Comparison of ENCODE assay signal across 13 cellular contexts in the genomic region with DNA sequence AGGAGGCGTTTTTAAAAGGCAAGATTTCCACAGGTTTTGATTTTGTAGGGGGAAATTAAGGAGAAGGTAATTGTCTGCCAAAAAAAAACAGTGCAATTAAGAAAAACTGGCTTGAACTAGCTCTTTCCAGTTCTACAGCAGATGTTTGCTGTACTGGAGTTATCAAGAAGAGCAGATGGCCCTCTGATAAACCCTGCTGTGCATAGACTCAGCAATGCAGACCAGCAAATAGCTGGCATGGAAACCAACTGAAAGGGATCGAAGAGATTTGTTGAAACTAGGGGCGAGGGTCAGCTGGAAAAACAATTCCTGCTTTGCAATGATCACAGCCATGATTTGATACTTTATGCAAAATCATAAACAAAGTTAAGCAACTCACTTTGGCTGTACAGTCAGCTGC. TPM values are rescaled to one million over a fixed set of nuclear protein-coding genes. Genes with fewer than 3 reads are reported as not detected.
DNase-seq lines count a peak whose midpoint lies in the region; ATAC-seq, FAIRE-seq and TF ChIP-seq lines count a peak whose summit lies in the region.
"Had no signal": no experiment of that assay in that cellular context is flagged by ENCODE, and none has a peak within 500 bp of the region (broad histone marks: within the 10 kb centered on the region; RNA-seq: fewer than 3 reads in every experiment).

No MANE protein-coding gene starts in this region.

- H3K9me3 ChIP-seq in A673 (ENCODE audit: low read depth, low read length, poor library complexity, severe bottlenecking), result no peaks in the 10 kb centered on the region

- no peak overlapping the region for H3K4me3 ChIP-seq in A673 (ENCODE audit: low read depth, low read length, poor library complexity, severe bottlenecking)

- FAIRE-seq in HTR-8/SVneo (lab: Jason Lieb, UNC), result no peak
- FAIRE-seq: islet of Langerhans had no signal

- H3K27ac ChIP-seq in A673 (ENCODE audit: low read depth, low read length, poor library complexity, severe bottlenecking), result no peak overlapping the region

- BruUV-seq in A673 (replicated peaks; lab: Mats Ljungman, UMichigan), result no TSS peak

- peak; percentile 90 for DNase-seq in DMS 273 treated with DMSO at 0.1 percent for 48 hours (lab: John Stamatoyannopoulos, UW)
- peak; percentile 23 for DNase-seq in NCI-H2029 (lab: John Stamatoyannopoulos, UW)
- DNase-seq in NCI-H82 (lab: John Stamatoyannopoulos, UW), result peak; percentile 91
- DNase-seq in left lobe of liver (ENCODE audit: low spot score), result peak; percentile 86
- DNase-seq in HTR-8/SVneo (ENCODE audit: insufficient read length, low spot score), result no peak
- no peak for DNase-seq in HT-29 (ENCODE audit: low spot score)
- DNase-seq in A673 (ENCODE audit: low spot score), result no peak
- DNase-seq: activated CD8-positive, alpha-beta T cell treated with anti-CD3 and anti-CD28 coated beads, Interleukin-2, amount 10 ng/mL, durations not matched to agents 7 days and 5 days; DND-41 had no signal

- CTCF ChIA-PET in A673 (lab: Charles Lee), result no interaction called here

- TF ChIP-seq CTCF in A673 (conservative IDR thresholded peaks at IDR 0.05; ENCODE audit: low read depth, low read length), result no peak

- POLR2A ChIA-PET in A673 (lab: Charles Lee; ENCODE audit: low non-redundant PET), result no interaction called here

- H3K4me1 ChIP-seq in A673 (ENCODE audit: insufficient read depth, low read length, poor library complexity, severe bottlenecking), result no peaks in the 10 kb centered on the region

- peak; percentile 83 for ATAC-seq in left lobe of liver
- no peak for ATAC-seq in HG02885 (IDR thresholded peaks at IDR 0.05; ENCODE audit: poor library complexity, unreplicated experiment)
- ATAC-seq: activated CD8-positive, alpha-beta T cell treated with anti-CD3 and anti-CD28 coated beads, Interleukin-2, amount 10 ng/mL, durations not matched to agents 7 days and 5 days had no signal

- H3K36me3 ChIP-seq in A673 (ENCODE audit: insufficient read depth, low read length, poor library complexity, severe bottlenecking), result no peaks in the 10 kb centered on the region

- no peaks in the 10 kb centered on the region for H3K27me3 ChIP-seq in A673 (replicated peaks; ENCODE audit: insufficient read depth, low read depth, low read length, poor library complexity)

- intact Hi-C loops in A673 (cut with micrococcal nuclease; ENCODE audit: unreplicated experiment), result no loop called here

RNA-seq across cellular contexts. Expression of a gene that starts 17.8 kb away (rescaled TPM):
- total RNA-seq in left lobe of liver (957 TPM), A673 (2021) (not detected in 2 replicates)
- total RNA-seq in HT-29 (2014; rRNA removed; shearing (Covaris generic)), result not detected in 2 replicates
- total RNA-seq: activated CD8-positive, alpha-beta T cell treated with anti-CD3 and anti-CD28 coated beads, Interleukin-2, amount 10 ng/mL, durations not matched to agents 7 days and 5 days; M059J; osteoblast had no signal

RNA-seq across cellular contexts. Expression of a gene that starts 24.2 kb away (rescaled TPM):
- total RNA-seq in left lobe of liver (374 TPM), A673 (2021) (0.19 and 0.50 TPM in 2 replicates)
- total RNA-seq in HT-29 (2014; rRNA removed; shearing (Covaris generic)), result not detected in 2 replicates
- total RNA-seq: activated CD8-positive, alpha-beta T cell treated with anti-CD3 and anti-CD28 coated beads, Interleukin-2, amount 10 ng/mL, durations not matched to agents 7 days and 5 days; M059J had no signal

RNA-seq across cellular contexts. Expression of a gene that starts 24.3 kb away (rescaled TPM):
- total RNA-seq in left lobe of liver (119 TPM), A673 (2021) (0.15 and 0.59 TPM in 2 replicates)
- not detected in 2 replicates for total RNA-seq in HT-29 (2014; rRNA removed; shearing (Covaris generic))
- total RNA-seq: activated CD8-positive, alpha-beta T cell treated with anti-CD3 and anti-CD28 coated beads, Interleukin-2, amount 10 ng/mL, durations not matched to agents 7 days and 5 days; M059J had no signal

Comparison
In these comparisons a context has a peak if more than half of its experiments do, and no peak if none do; other contexts are left out.
1. DNase-seq: peak in DMS 273 treated with DMSO at 0.1 percent for 48 hours (single experiment), NCI-H2029 (single experiment), NCI-H82 (single experiment) and left lobe of liver (single experiment); none in HTR-8/SVneo (single experiment), HT-29 (single experiment) and A673 (single experiment).
2. RNA of a gene that starts 17.8 kb away (total RNA-seq): 957 TPM in left lobe of liver (single experiment); not detected in HT-29 and not detected in A673; every median in the first group is over 100 times any median in the second.
3. RNA of a gene that starts 24.2 kb away (total RNA-seq): 374 TPM in left lobe of liver (single experiment); 0.19 to 0.50 TPM in A673 and not detected in HT-29; every median in the first group is over 100 times any median in the second.
4. RNA of a gene that starts 24.3 kb away (total RNA-seq): 119 TPM in left lobe of liver (single experiment); 0.15 to 0.59 TPM in A673 and not detected in HT-29; every median in the first group is over 10 times any median in the second.